ENCODE assay signal across 9 cellular contexts in the genomic region with DNA sequence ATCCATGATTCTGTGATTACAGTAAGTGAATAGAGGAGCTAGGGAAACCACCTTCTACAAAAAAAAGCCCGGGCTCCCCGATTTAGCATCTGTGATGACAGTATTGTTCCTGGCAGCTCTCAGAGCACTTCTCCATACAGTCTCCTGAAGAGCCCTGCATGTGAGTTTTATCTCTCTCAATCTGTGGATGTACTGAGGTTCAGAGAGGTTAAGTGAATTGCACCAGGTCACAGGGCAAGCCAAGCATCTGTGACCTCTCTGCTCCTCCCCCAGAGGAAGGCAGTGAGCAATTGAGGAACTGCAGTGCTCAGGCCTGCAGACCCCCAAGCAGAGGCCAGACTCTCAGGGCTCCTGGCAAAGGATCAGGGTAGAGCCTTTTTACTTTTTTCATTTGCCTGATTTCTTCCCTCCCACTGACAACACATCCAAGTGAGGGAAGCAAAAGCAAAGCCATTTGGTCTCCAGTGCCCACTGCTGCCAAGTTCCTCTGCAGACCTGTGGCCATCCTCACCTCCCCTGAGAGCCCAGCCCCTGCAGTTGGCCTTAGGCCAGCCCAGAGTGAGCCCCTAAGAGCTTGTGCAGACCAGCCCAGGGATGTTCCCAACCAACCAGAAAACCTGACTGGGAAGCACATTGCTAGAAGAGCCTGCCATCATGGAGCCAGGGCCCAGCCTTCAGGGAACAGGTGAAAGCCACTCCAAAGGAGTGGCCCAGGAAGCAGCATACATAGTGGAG. TPM values are rescaled to one million over a fixed set of nuclear protein-coding genes. Genes with fewer than 3 reads are reported as not detected.
DNase-seq lines count a peak whose midpoint lies in the region; ATAC-seq and TF ChIP-seq lines count a peak whose summit lies in the region.
"Had no signal": no experiment of that assay in that cellular context is flagged by ENCODE, and none has a peak within 500 bp of the region (broad histone marks: within the 10 kb centered on the region; RNA-seq: fewer than 3 reads in every experiment).

No MANE protein-coding gene starts in this region.

- no peaks in the 10 kb centered on the region for H3K9me2 ChIP-seq in GM23338 (ENCODE audit: insufficient read depth)

- TF ChIP-seq CTCF in GM23338 (conservative IDR thresholded peaks at IDR 0.05; ENCODE audit: low read depth in 2 of 2) (no peak), GM13976 (IDR thresholded peaks at IDR 0.05; ENCODE audit: borderline replicate concordance, control extremely low read depth, extremely low read depth, insufficient read depth, missing control alignments) (no peak)

- 0 out of 2 replicates have a peak, but pooled peaks cover 8% of the 10 kb centered on the region for H3F3A ChIP-seq in GM23338 (replicated peaks; ENCODE audit: low read depth)

- peaks cover 12% of the 10 kb centered on the region for H3K79me2 ChIP-seq in GM23338 (replicated peaks; ENCODE audit: insufficient read depth)

- H3K36me3 Mint-ChIP-seq in activated T-helper 17 cell treated with anti-CD3 and anti-CD28 coated beads, Interleukin-2, amount 50 U/mL, for 72 hours (ENCODE audit: low read depth), result peaks cover 33% of the 10 kb centered on the region
- no peaks in the 10 kb centered on the region; the same call in 2 of the 3 replicates for H3K36me3 Mint-ChIP-seq in GM23338 (ENCODE audit: low read depth)

- H3K36me3 ChIP-seq in muscle layer of colon (ENCODE audit: insufficient read depth, low read length) (no peaks in the 10 kb centered on the region), GM23338 (ENCODE audit: insufficient read depth) (no peaks in the 10 kb centered on the region)

- H3K4me3 Mint-ChIP-seq in activated T-helper 17 cell treated with anti-CD3 and anti-CD28 coated beads, Interleukin-2, amount 50 U/mL, for 72 hours, result peak overlapping the region; percentile 91
- no peak overlapping the region for H3K4me3 Mint-ChIP-seq in GM23338

- H3K27ac ChIP-seq in muscle layer of colon (ENCODE audit: low read depth, low read length) (peak overlapping the region; percentile 75), GM23338 (ENCODE audit: low read depth) (no peak overlapping the region)

- H3K4me2 ChIP-seq in GM23338, result no peak overlapping the region

- H3K27me3 Mint-ChIP-seq in activated T-helper 17 cell treated with anti-CD3 and anti-CD28 coated beads, Interleukin-2, amount 50 U/mL, for 72 hours, result no peaks in the 10 kb centered on the region
- peaks cover 42% of the 10 kb centered on the region for H3K27me3 Mint-ChIP-seq in GM23338 (ENCODE audit: insufficient read depth, low read depth, poor library complexity)

- H3K9ac ChIP-seq in muscle layer of colon (ENCODE audit: low read length), result peak overlapping the region; percentile 93

- H3K4me3 ChIP-seq in muscle layer of colon (ENCODE audit: low read depth in 1 of 2, low read length in 2 of 2) (no peak overlapping the region), GM23338 (no peak overlapping the region)

- peak overlapping the region; percentile 98 for H3K27ac Mint-ChIP-seq in activated T-helper 17 cell treated with anti-CD3 and anti-CD28 coated beads, Interleukin-2, amount 50 U/mL, for 72 hours
- no peak overlapping the region for H3K27ac Mint-ChIP-seq in GM23338

- H4K20me1 ChIP-seq in GM23338 (replicated peaks; ENCODE audit: insufficient read depth), result no peaks in the 10 kb centered on the region; the same call in 1 of the 2 replicates

- H3K4me1 ChIP-seq in muscle layer of colon (ENCODE audit: insufficient read depth, low read length) (peaks cover 80% of the 10 kb centered on the region), GM23338 (ENCODE audit: insufficient read depth) (peaks cover 25% of the 10 kb centered on the region)

- no peaks in the 10 kb centered on the region for H3K27me3 ChIP-seq in muscle layer of colon (ENCODE audit: control insufficient read depth in 1 of 2, insufficient read depth in 2 of 2, low read length in 2 of 2)
- peaks cover 41% of the 10 kb centered on the region for H3K27me3 ChIP-seq in GM23338 (ENCODE audit: insufficient read depth)

- peak; percentile 14 for ATAC-seq in activated T-helper 17 cell treated with anti-CD3 and anti-CD28 coated beads, Interleukin-2, amount 50 U/mL, for 72 hours (replicated peaks)
- ATAC-seq in GM23338, result no peak

- in situ Hi-C loops in GM13976 (cut with MboI; ENCODE audit: low sequenced_read_pairs, unreplicated experiment), result no loop called here

- H3K9me3 Mint-ChIP-seq in activated T-helper 17 cell treated with anti-CD3 and anti-CD28 coated beads, Interleukin-2, amount 50 U/mL, for 72 hours, result no peaks in the 10 kb centered on the region
- H3K9me3 Mint-ChIP-seq in GM23338, result no peaks in the 10 kb centered on the region

- H3K9me3 ChIP-seq in muscle layer of colon (ENCODE audit: low read length), result no peaks in the 10 kb centered on the region

- peaks cover 47% of the 10 kb centered on the region for H3K4me1 Mint-ChIP-seq in activated T-helper 17 cell treated with anti-CD3 and anti-CD28 coated beads, Interleukin-2, amount 50 U/mL, for 72 hours
- H3K4me1 Mint-ChIP-seq in GM23338, result peaks cover 35% of the 10 kb centered on the region

- peak; percentile 53 for DNase-seq in stimulated activated CD4-positive, alpha-beta T cell treated with anti-CD3 and anti-CD28 coated beads, Interleukin-15, amount 100 ng/mL, for 24 hours
- no peak for DNase-seq in stimulated activated CD4-positive, alpha-beta T cell treated with anti-CD3 and anti-CD28 coated beads, Interleukin-2, amount 100 ng/mL, for 48 hours
- no peak for DNase-seq in GM23338 (ENCODE audit: low spot score)
- no peak for DNase-seq in cortex of kidney (lab: John Stamatoyannopoulos, UW)
- DNase-seq in GDM1 (lab: John Stamatoyannopoulos, UW), result no peak
- no peak for DNase-seq in GM13976 (ENCODE audit: low spot score)
- DNase-seq: NCI-H524 treated with DMSO at 0.1 percent for 48 hours had no signal

- H2AFZ ChIP-seq in GM23338, result no peak overlapping the region

TF ChIP-seq in GM23338, 12 proteins besides CTCF, POLR2A, EP300 and RAD21 (continues in another document):
- TF ChIP-seq JUNB (IDR thresholded peaks at IDR 0.05; ENCODE audit: unreplicated experiment), result no peak
- TF ChIP-seq, protein P1, sequence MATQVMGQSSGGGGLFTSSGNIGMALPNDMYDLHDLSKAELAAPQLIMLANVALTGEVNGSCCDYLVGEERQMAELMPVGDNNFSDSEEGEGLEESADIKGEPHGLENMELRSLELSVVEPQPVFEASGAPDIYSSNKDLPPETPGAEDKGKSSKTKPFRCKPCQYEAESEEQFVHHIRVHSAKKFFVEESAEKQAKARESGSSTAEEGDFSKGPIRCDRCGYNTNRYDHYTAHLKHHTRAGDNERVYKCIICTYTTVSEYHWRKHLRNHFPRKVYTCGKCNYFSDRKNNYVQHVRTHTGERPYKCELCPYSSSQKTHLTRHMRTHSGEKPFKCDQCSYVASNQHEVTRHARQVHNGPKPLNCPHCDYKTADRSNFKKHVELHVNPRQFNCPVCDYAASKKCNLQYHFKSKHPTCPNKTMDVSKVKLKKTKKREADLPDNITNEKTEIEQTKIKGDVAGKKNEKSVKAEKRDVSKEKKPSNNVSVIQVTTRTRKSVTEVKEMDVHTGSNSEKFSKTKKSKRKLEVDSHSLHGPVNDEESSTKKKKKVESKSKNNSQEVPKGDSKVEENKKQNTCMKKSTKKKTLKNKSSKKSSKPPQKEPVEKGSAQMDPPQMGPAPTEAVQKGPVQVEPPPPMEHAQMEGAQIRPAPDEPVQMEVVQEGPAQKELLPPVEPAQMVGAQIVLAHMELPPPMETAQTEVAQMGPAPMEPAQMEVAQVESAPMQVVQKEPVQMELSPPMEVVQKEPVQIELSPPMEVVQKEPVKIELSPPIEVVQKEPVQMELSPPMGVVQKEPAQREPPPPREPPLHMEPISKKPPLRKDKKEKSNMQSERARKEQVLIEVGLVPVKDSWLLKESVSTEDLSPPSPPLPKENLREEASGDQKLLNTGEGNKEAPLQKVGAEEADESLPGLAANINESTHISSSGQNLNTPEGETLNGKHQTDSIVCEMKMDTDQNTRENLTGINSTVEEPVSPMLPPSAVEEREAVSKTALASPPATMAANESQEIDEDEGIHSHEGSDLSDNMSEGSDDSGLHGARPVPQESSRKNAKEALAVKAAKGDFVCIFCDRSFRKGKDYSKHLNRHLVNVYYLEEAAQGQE (IDR thresholded peaks at IDR 0.05; ENCODE audit: unreplicated experiment), result no peak
- TF ChIP-seq NANOG (IDR thresholded peaks at IDR 0.05; ENCODE audit: borderline replicate concordance), result no peak
- TF ChIP-seq ZNF114 (CRISPR knock-in tag; IDR thresholded peaks at IDR 0.05), result no peak
- TF ChIP-seq, protein P2, sequence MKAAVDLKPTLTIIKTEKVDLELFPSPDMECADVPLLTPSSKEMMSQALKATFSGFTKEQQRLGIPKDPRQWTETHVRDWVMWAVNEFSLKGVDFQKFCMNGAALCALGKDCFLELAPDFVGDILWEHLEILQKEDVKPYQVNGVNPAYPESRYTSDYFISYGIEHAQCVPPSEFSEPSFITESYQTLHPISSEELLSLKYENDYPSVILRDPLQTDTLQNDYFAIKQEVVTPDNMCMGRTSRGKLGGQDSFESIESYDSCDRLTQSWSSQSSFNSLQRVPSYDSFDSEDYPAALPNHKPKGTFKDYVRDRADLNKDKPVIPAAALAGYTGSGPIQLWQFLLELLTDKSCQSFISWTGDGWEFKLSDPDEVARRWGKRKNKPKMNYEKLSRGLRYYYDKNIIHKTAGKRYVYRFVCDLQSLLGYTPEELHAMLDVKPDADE (IDR thresholded peaks at IDR 0.05), result no peak
- TF ChIP-seq POLR2AphosphoS5 (IDR thresholded peaks at IDR 0.05; ENCODE audit: low read depth), result no peak
- TF ChIP-seq STAT1 (IDR thresholded peaks at IDR 0.05; ENCODE audit: unreplicated experiment), result no peak
- no peak for TF ChIP-seq EZH2 (IDR thresholded peaks at IDR 0.05; ENCODE audit: low read depth, unreplicated experiment)
- no peak for TF ChIP-seq EZH2phosphoT487 (IDR thresholded peaks at IDR 0.05; ENCODE audit: unreplicated experiment)
- no peak for TF ChIP-seq ZNF331 (CRISPR knock-in tag; IDR thresholded peaks at IDR 0.05; ENCODE audit: low read depth)
- TF ChIP-seq CREB1 (CRISPR knock-in tag; IDR thresholded peaks at IDR 0.05; ENCODE audit: low read depth), result no peak

RNA-seq across cellular contexts. Expression of a gene that starts 47.6 kb away (rescaled TPM):
- total RNA-seq in activated T-helper 17 cell treated with anti-CD3 and anti-CD28 coated beads, Interleukin-2, amount 50 U/mL, for 72 hours, result 10 to 100 TPM; 37.3 to 41.2 TPM
- total RNA-seq in GM23338 (2014; rRNA removed; shearing (Covaris generic)), result 32.9 and 35.6 TPM in 2 replicates
- polyA plus RNA-seq in GM23338 (2016; fragmentation: Nextera tagmentation; extraction: Ambion mirVana), result 18.2 and 19.6 TPM in 2 replicates
